In the genomic region with DNA sequence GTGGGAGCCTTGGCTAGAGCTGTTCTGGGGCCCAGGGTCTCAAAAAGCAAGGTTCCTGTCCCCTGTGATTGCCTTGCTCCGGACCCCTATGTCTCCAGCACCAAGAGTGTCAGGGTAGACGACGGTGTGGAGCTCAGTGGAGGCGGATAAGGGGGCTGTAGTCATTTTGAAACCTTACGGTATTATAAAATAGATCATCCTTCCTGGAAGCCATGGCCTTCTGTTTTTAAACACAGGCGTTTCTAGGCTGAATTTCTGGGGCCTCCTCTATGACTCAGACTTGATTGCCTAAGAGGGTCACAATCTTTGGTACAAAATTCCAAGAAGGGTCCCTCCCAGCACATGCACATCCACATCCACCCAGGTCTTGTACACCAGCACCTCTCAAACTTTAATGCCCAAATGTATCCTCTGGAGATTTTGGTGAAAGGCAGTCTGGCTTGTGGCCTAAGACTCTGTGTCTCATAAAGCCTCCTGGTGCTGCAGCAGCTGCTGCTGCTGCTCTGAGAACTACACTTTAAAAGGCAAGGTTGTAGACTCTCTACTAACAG, we compare ENCODE assay signal across 8 cellular contexts.
DNase-seq lines count a peak whose midpoint lies in the region; ATAC-seq, FAIRE-seq and TF ChIP-seq lines count a peak whose summit lies in the region.

No MANE protein-coding gene starts in this region.

- intact Hi-C loops in OCI-LY7 (cut with micrococcal nuclease; ENCODE audit: unreplicated experiment) = loop anchor here (5.0 to 10.0 kb wide), 3 partner anchors 90 to 1333 kb away; a partner anchor contains a TSS

- peak overlapping the region; percentile 93 for H2AFZ ChIP-seq in OCI-LY7 (ENCODE audit: low read length)

- peaks cover 6% of the 10 kb centered on the region for H3K9me3 ChIP-seq in BLaER1
- peaks cover 16% of the 10 kb centered on the region; the same call in 1 of the 2 replicates for H3K9me3 ChIP-seq in OCI-LY7 (ENCODE audit: low read length)
- no peaks in the 10 kb centered on the region for H3K9me3 ChIP-seq in small intestine (ENCODE audit: control insufficient read depth, low read depth)

- POLR2A ChIA-PET in OCI-LY7 (lab: Charles Lee) = interaction anchor here (0.6 to 1.8 kb wide), 3 partner anchors 8 to 451 kb away, joined by 3 to 4 read pairs (median 4); no protein-coding TSS in a partner anchor

- H3K4me2 ChIP-seq in BLaER1 (peak overlapping the region; percentile 58), OCI-LY7 (ENCODE audit: low read length) (peak overlapping the region; percentile 48)

- BruUV-seq in OCI-LY7 (replicated peaks; lab: Mats Ljungman, UMichigan) = no TSS peak

- CTCF ChIA-PET in OCI-LY7 (lab: Charles Lee; ENCODE audit: unreplicated experiment) = no interaction called here

- FAIRE-seq in small intestine (lab: Jason Lieb, UNC) = no peak

- no peaks in the 10 kb centered on the region for H3K9me2 ChIP-seq in OCI-LY7 (ENCODE audit: insufficient read depth, low read length)

- H3K36me3 ChIP-seq in BLaER1 = no peaks in the 10 kb centered on the region
- no peaks in the 10 kb centered on the region; the same call in 1 of the 2 replicates for H3K36me3 ChIP-seq in OCI-LY7 (ENCODE audit: insufficient read depth, low read length)
- H3K36me3 ChIP-seq in small intestine (ENCODE audit: control insufficient read depth in 2 of 2, insufficient read depth in 2 of 2, low read length in 2 of 2) = no peaks in the 10 kb centered on the region

- peaks cover 39% of the 10 kb centered on the region for H3K4me1 ChIP-seq in BLaER1
- peaks cover 66% of the 10 kb centered on the region for H3K4me1 ChIP-seq in OCI-LY7 (ENCODE audit: insufficient read depth, low read length, poor library complexity, severe bottlenecking)
- H3K4me1 ChIP-seq in small intestine (ENCODE audit: control insufficient read depth in 2 of 2, insufficient read depth in 1 of 2, low read depth in 1 of 2, low read length in 1 of 2) = peaks cover 0 to 3% of the 10 kb centered on the region in 2 donors

- H3K9ac ChIP-seq in BLaER1 = peak overlapping the region; percentile 38; the same call in 1 of the 2 replicates

- H4K20me1 ChIP-seq in BLaER1 (no peaks in the 10 kb centered on the region), OCI-LY7 (ENCODE audit: insufficient read depth, low read length) (no peaks in the 10 kb centered on the region)

- DNase-seq in OCI-LY7 (ENCODE audit: low spot score) (peak; percentile 44), coronary artery (ENCODE audit: low spot score) (no peak), small intestine (peak; percentile 20), SHP77 (lab: John Stamatoyannopoulos, UW) (no peak), ecto neural progenitor cell (ENCODE audit: low spot score) (no peak), activated gamma-delta T cell treated with Interleukin-2 at 50 U/mL for 16 hours (no peak)

- H3K27me3 ChIP-seq in BLaER1 = no peaks in the 10 kb centered on the region
- H3K27me3 ChIP-seq in small intestine (ENCODE audit: control insufficient read depth in 2 of 2, insufficient read depth in 2 of 2, low read length in 2 of 2) = no peaks in the 10 kb centered on the region

- TF ChIP-seq CTCF in OCI-LY7 (conservative IDR thresholded peaks at IDR 0.05; ENCODE audit: low read length) (no peak), coronary artery (IDR thresholded peaks at IDR 0.05) (no peak)

- 52 to 59% (median 52%) methylated on average over 6 of the region's 6 CpGs for whole genome bisulfite sequencing in small intestine, 3 donors

- H3K27ac ChIP-seq in BLaER1 (peak overlapping the region; percentile 75), OCI-LY7 (ENCODE audit: low read depth, low read length, poor library complexity, severe bottlenecking) (peak overlapping the region; percentile 64), coronary artery (peak overlapping the region; percentile 29 to 86), small intestine (ENCODE audit: low read depth in 1 of 2, low read length in 1 of 2) (peak overlapping the region; percentile 76 to 95)

- peak; percentile 25 for ATAC-seq in GM21576 (IDR thresholded peaks at IDR 0.05; ENCODE audit: unreplicated experiment)

- H3K4me3 ChIP-seq in BLaER1 (no peak overlapping the region), OCI-LY7 (ENCODE audit: low read depth, low read length, poor library complexity, severe bottlenecking) (peak overlapping the region; percentile 10), coronary artery (no peak overlapping the region), small intestine (ENCODE audit: low read depth in 1 of 2, low read length in 2 of 2) (no peak overlapping the region)

- no peaks in the 10 kb centered on the region for H3K79me2 ChIP-seq in OCI-LY7 (ENCODE audit: insufficient read depth, low read depth, low read length)

Comparison
In these comparisons a context has a peak if more than half of its experiments do, and no peak if none do; other contexts are left out.
1. DNase-seq: peak in OCI-LY7 (single experiment) and small intestine (single experiment); none in coronary artery (single experiment), SHP77 (0 of 2), ecto neural progenitor cell (single experiment) and activated gamma-delta T cell treated with Interleukin-2 at 50 U/mL for 16 hours (single experiment).
2. Peak in every context shown above with its lines, with median percentiles within 50 percentile points of each other: H3K27ac ChIP-seq.